20 cellular contexts compared by ENCODE assay signal in the genomic region with DNA sequence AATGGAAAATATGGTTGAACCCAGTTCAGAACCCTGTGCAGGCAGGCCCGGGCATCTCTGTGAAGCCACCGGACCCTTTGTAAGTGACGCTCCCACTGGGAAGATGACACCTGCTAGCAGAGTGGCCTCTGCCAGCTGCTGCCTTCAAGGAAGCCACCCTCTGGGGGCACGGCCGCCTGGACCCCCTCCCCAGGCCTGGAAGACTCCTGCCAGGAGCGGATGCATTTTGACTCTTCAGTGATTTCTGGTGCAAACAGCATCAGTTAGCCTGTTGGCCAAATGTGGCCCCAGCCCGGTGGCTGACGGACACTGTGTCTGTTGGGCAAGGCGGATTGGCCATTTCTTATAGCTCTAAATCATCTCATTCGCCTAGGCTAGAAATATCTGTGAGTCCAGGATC.
DNase-seq lines count a peak whose midpoint lies in the region; ATAC-seq and TF ChIP-seq lines count a peak whose summit lies in the region.
"Had no signal": no experiment of that assay in that cellular context is flagged by ENCODE, and none has a peak within 500 bp of the region (broad histone marks: within the 10 kb centered on the region; RNA-seq: fewer than 3 reads in every experiment).

No MANE protein-coding gene starts in this region.

- no peak for TF ChIP-seq CTCF in heart left ventricle (IDR thresholded peaks at IDR 0.05)
- no peak for TF ChIP-seq CTCF in glutamatergic neuron (IDR thresholded peaks at IDR 0.05; ENCODE audit: partially characterized antibody, unreplicated experiment)
- no peak for TF ChIP-seq CTCF in progenitor cell of endocrine pancreas (IDR thresholded peaks at IDR 0.05; ENCODE audit: unreplicated experiment)

- no peaks in the 10 kb centered on the region for H3K27me3 ChIP-seq in heart left ventricle
- H3K27me3 ChIP-seq: BE2C; BLaER1 treated with 17β-estradiol and CSF1 and Interleukin-3, amounts not matched to agents 10 nM and 100 nM had no signal

- 86 to 95% (median 91%) methylated on average over 9 to 10 of the region's 10 CpGs for WGBS in heart left ventricle, 4 donors

- H3K4me1 ChIP-seq in heart left ventricle, result peaks cover 0 to 1% (median 0%) of the 10 kb centered on the region in 12 donors
- H3K4me1 ChIP-seq: A549; BE2C; BLaER1 treated with 17β-estradiol and CSF1 and Interleukin-3, amounts not matched to agents 10 nM and 100 nM had no signal

- H3K4me3 Mint-ChIP-seq in glutamatergic neuron (ENCODE audit: unreplicated experiment) (no peak overlapping the region), progenitor cell of endocrine pancreas (ENCODE audit: low read depth) (no peak overlapping the region)
- H3K4me3 Mint-ChIP-seq: CD14-positive monocyte; CD4-positive, alpha-beta T cell; CD8-positive, alpha-beta memory T cell had no signal

- no peak overlapping the region for H3K4me3 ChIP-seq in heart left ventricle
- H3K4me3 ChIP-seq: A549; BLaER1 treated with 17β-estradiol and CSF1 and Interleukin-3, amounts not matched to agents 10 nM and 100 nM; GM23248 had no signal

- H3K27ac Mint-ChIP-seq in glutamatergic neuron (ENCODE audit: unreplicated experiment) (peak overlapping the region; percentile 48), progenitor cell of endocrine pancreas (peak overlapping the region; percentile 71)
- H3K27ac Mint-ChIP-seq: CD14-positive monocyte; CD4-positive, alpha-beta T cell; CD8-positive, alpha-beta memory T cell had no signal

- intact Hi-C loops in left ventricle myocardium superior (cut with micrococcal nuclease), result no loop called here
- intact Hi-C loops in heart left ventricle (cut with DNase I), result no loop called here

- H3K27me3 Mint-ChIP-seq in glutamatergic neuron (ENCODE audit: unreplicated experiment) (peaks cover 18% of the 10 kb centered on the region), progenitor cell of endocrine pancreas (no peaks in the 10 kb centered on the region)
- H3K27me3 Mint-ChIP-seq: CD4-positive, alpha-beta T cell had no signal

- peak; percentile 19 for DNase-seq in left ventricle myocardium superior
- no peak for DNase-seq in heart left ventricle
- no peak for DNase-seq in glutamatergic neuron
- DNase-seq in progenitor cell of endocrine pancreas (ENCODE audit: low spot score, unreplicated experiment), result no peak
- no peak for DNase-seq in NCI-H146 (lab: John Stamatoyannopoulos, UW)
- no peak for DNase-seq in DMS53 (lab: John Stamatoyannopoulos, UW)
- DNase-seq in left lobe of liver (ENCODE audit: low spot score), result no peak
- DNase-seq: 8988T; ACHN; AML-193; BE2C; CD4-positive, alpha-beta T cell; CD8-positive, alpha-beta memory T cell; DMS 273 treated with DMSO at 0.1 percent for 48 hours; DND-41; GM23248; HCEC 1CT had no signal

- H3K36me3 Mint-ChIP-seq in glutamatergic neuron (ENCODE audit: unreplicated experiment), result peaks cover 13% of the 10 kb centered on the region
- H3K36me3 Mint-ChIP-seq in progenitor cell of endocrine pancreas (ENCODE audit: insufficient read depth), result peaks cover 1% of the 10 kb centered on the region
- H3K36me3 Mint-ChIP-seq: CD14-positive monocyte; CD8-positive, alpha-beta memory T cell had no signal

- no peak overlapping the region for H3K27ac ChIP-seq in heart left ventricle
- H3K27ac ChIP-seq: A549; BLaER1 treated with 17β-estradiol and CSF1 and Interleukin-3, amounts not matched to agents 10 nM and 100 nM; GM23248 had no signal

- no peaks in the 10 kb centered on the region for H3K9me3 ChIP-seq in heart left ventricle
- H3K9me3 ChIP-seq: A549; BLaER1 treated with 17β-estradiol and CSF1 and Interleukin-3, amounts not matched to agents 10 nM and 100 nM had no signal

- H3K4me1 Mint-ChIP-seq in glutamatergic neuron (ENCODE audit: low read depth, unreplicated experiment) (peaks cover 25% of the 10 kb centered on the region), progenitor cell of endocrine pancreas (ENCODE audit: low read depth) (no peaks in the 10 kb centered on the region)
- H3K4me1 Mint-ChIP-seq: CD14-positive monocyte; CD8-positive, alpha-beta memory T cell had no signal

- ATAC-seq in left ventricle myocardium superior, result no peak
- no peak for ATAC-seq in heart left ventricle
- no peak for ATAC-seq in left lobe of liver
- ATAC-seq: A549 had no signal

- no peak for TF ChIP-seq POLR2A in heart left ventricle (IDR thresholded peaks at IDR 0.05)

- H3K9me3 Mint-ChIP-seq in glutamatergic neuron (ENCODE audit: unreplicated experiment) (peaks cover 13% of the 10 kb centered on the region), progenitor cell of endocrine pancreas (ENCODE audit: low read depth) (no peaks in the 10 kb centered on the region)
- H3K9me3 Mint-ChIP-seq: CD4-positive, alpha-beta T cell had no signal

- no peaks in the 10 kb centered on the region for H3K36me3 ChIP-seq in heart left ventricle
- H3K36me3 ChIP-seq: BE2C; BLaER1 treated with 17β-estradiol and CSF1 and Interleukin-3, amounts not matched to agents 10 nM and 100 nM had no signal
